Comparison of ENCODE assay signal across 27 cellular contexts in the genomic region with DNA sequence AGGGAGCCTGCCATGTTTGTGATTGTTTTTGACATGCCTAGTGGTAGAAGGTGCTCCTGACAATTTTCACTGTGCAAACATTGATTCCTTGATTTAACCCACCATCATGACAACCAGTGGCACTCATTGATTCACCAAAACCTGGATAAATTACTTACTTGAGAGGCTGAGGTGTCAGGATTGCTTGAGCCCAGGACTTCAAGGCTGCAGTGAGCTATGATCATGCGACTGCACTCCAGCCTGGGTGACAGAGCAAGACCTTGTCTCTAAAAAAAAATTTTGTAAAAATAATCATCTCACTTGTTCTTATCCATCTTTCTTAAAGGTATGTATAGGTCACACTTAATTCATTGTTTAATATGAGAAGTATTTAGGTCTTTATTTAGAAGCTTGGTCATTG.
"Had no signal": no experiment of that assay in that cellular context is flagged by ENCODE, and none has a peak within 500 bp of the region (broad histone marks: within the 10 kb centered on the region; RNA-seq: fewer than 3 reads in every experiment).

No MANE protein-coding gene starts in this region.

- H3K4me1 Mint-ChIP-seq: naive thymus-derived CD4-positive, alpha-beta T cell; stimulated activated effector memory CD8-positive, alpha-beta T cell treated with anti-CD3 and anti-CD28 coated beads, Interleukin-12 subunit alpha, Interleukin-12 subunit beta, amount 100 ng/mL, for 72 hours; stimulated activated naive B cell treated with anti-CD40 and anti-IgM and Interleukin-4, amounts not matched to agents 10 μg/mL and 1 μg/mL and 100 μg/mL, for 72 hours had no signal

- H3K27me3 ChIP-seq: neural progenitor cell, ovary, right lobe of liver, sigmoid colon, stomach, thyroid gland, tibial nerve, upper lobe of left lung, vagina had no signal

- H3K4me2 ChIP-seq: neural progenitor cell had no signal

- H3K27me3 Mint-ChIP-seq: natural killer cell treated with Interleukin-12 subunit alpha and Interleukin-12 subunit beta and Interleukin-15 and Interleukin-18, amount 100 ng/mL, for 72 hours; progenitor cell of endocrine pancreas; stimulated activated naive B cell treated with anti-CD40 and anti-IgM and Interleukin-4, amounts not matched to agents 10 μg/mL and 1 μg/mL and 100 μg/mL, for 72 hours had no signal

- DNase-seq: naive thymus-derived CD4-positive, alpha-beta T cell; occipital lobe; ovary; posterior cingulate gyrus; psoas muscle; right cardiac atrium; right lobe of liver; sigmoid colon; stimulated activated CD4-positive, alpha-beta T cell treated with anti-CD3 and anti-CD28 coated beads, Interleukin-15, amount 100 ng/mL, for 24 hours; stimulated activated CD4-positive, alpha-beta T cell treated with anti-CD3 and anti-CD28 coated beads, Interleukin-2, amount 100 ng/mL, for 24 hours; stimulated activated CD4-positive, alpha-beta T cell treated with anti-CD3 and anti-CD28 coated beads, Interleukin-2, amount 100 ng/mL, for 48 hours; stimulated activated CD4-positive, alpha-beta T cell treated with anti-CD3 and anti-CD28 coated beads, Interleukin-4, amount 100 ng/mL, for 24 hours; stimulated activated naive B cell treated with anti-CD40 and anti-IgM and Interleukin-4, amounts not matched to agents 10 μg/mL and 1 μg/mL and 100 μg/mL, for 72 hours; stimulated activated naive CD4-positive, alpha-beta T cell treated with Interleukin-2 at 50 U/mL for 16 hours; stomach; upper lobe of left lung had no signal

- H3K4me3 ChIP-seq: neural progenitor cell, ovary, psoas muscle, right lobe of liver, sigmoid colon, stomach, thoracic aorta, thyroid gland, tibial nerve, upper lobe of left lung, vagina had no signal

- H3K4me1 ChIP-seq: neural progenitor cell, parathyroid adenoma, psoas muscle, right lobe of liver, sigmoid colon, stomach, tibial nerve, upper lobe of left lung, vagina had no signal

- H3K9me3 ChIP-seq: ovary, psoas muscle, right lobe of liver, sigmoid colon, stomach, thoracic aorta, thyroid gland, tibial nerve, upper lobe of left lung, vagina had no signal

- H3K27ac Mint-ChIP-seq: naive thymus-derived CD4-positive, alpha-beta T cell; natural killer cell treated with Interleukin-12 subunit alpha and Interleukin-12 subunit beta and Interleukin-15 and Interleukin-18, amount 100 ng/mL, for 72 hours; neural progenitor cell; progenitor cell of endocrine pancreas; stimulated activated effector memory CD8-positive, alpha-beta T cell treated with anti-CD3 and anti-CD28 coated beads, Interleukin-12 subunit alpha, Interleukin-12 subunit beta, amount 100 ng/mL, for 72 hours; stimulated activated naive B cell treated with anti-CD40 and anti-IgM and Interleukin-4, amounts not matched to agents 10 μg/mL and 1 μg/mL and 100 μg/mL, for 72 hours; stimulated activated naive CD8-positive, alpha-beta T cell treated with anti-CD3 and anti-CD28 coated beads, Interleukin-15, Interleukin-2, amounts not matched to agents 100 ng/mL and 50 ng/mL, for 24 hours had no signal

- FAIRE-seq: urothelium cell line had no signal

- H3K9me3 Mint-ChIP-seq: naive thymus-derived CD4-positive, alpha-beta T cell; natural killer cell treated with Interleukin-12 subunit alpha and Interleukin-12 subunit beta and Interleukin-15 and Interleukin-18, amount 100 ng/mL, for 72 hours; neural progenitor cell; stimulated activated effector memory CD8-positive, alpha-beta T cell treated with anti-CD3 and anti-CD28 coated beads, Interleukin-12 subunit alpha, Interleukin-12 subunit beta, amount 100 ng/mL, for 72 hours; stimulated activated naive B cell treated with anti-CD40 and anti-IgM and Interleukin-4, amounts not matched to agents 10 μg/mL and 1 μg/mL and 100 μg/mL, for 72 hours; stimulated activated naive CD8-positive, alpha-beta T cell treated with anti-CD3 and anti-CD28 coated beads, Interleukin-15, Interleukin-2, amounts not matched to agents 100 ng/mL and 50 ng/mL, for 24 hours had no signal

- H3K27ac ChIP-seq: neural progenitor cell, ovary, parathyroid adenoma, psoas muscle, right lobe of liver, sigmoid colon, thoracic aorta, tibial nerve, upper lobe of left lung, vagina had no signal

- ATAC-seq: naive thymus-derived CD4-positive, alpha-beta T cell; right lobe of liver; stimulated activated naive B cell treated with anti-CD40 and anti-IgM and Interleukin-4, amounts not matched to agents 10 μg/mL and 1 μg/mL and 100 μg/mL, for 72 hours had no signal

- H3K4me3 Mint-ChIP-seq: naive thymus-derived CD4-positive, alpha-beta T cell; natural killer cell treated with Interleukin-12 subunit alpha and Interleukin-12 subunit beta and Interleukin-15 and Interleukin-18, amount 100 ng/mL, for 72 hours; neural progenitor cell; stimulated activated effector memory CD8-positive, alpha-beta T cell treated with anti-CD3 and anti-CD28 coated beads, Interleukin-12 subunit alpha, Interleukin-12 subunit beta, amount 100 ng/mL, for 72 hours; stimulated activated naive B cell treated with anti-CD40 and anti-IgM and Interleukin-4, amounts not matched to agents 10 μg/mL and 1 μg/mL and 100 μg/mL, for 72 hours; stimulated activated naive CD8-positive, alpha-beta T cell treated with anti-CD3 and anti-CD28 coated beads, Interleukin-15, Interleukin-2, amounts not matched to agents 100 ng/mL and 50 ng/mL, for 24 hours had no signal

- H3K36me3 Mint-ChIP-seq: naive thymus-derived CD4-positive, alpha-beta T cell; natural killer cell treated with Interleukin-12 subunit alpha and Interleukin-12 subunit beta and Interleukin-15 and Interleukin-18, amount 100 ng/mL, for 72 hours; stimulated activated effector memory CD8-positive, alpha-beta T cell treated with anti-CD3 and anti-CD28 coated beads, Interleukin-12 subunit alpha, Interleukin-12 subunit beta, amount 100 ng/mL, for 72 hours; stimulated activated naive B cell treated with anti-CD40 and anti-IgM and Interleukin-4, amounts not matched to agents 10 μg/mL and 1 μg/mL and 100 μg/mL, for 72 hours had no signal

- H3K36me3 ChIP-seq: neural progenitor cell, ovary, right lobe of liver, sigmoid colon, stomach, thoracic aorta, thyroid gland, tibial nerve, upper lobe of left lung, vagina had no signal
